In the genomic region with DNA sequence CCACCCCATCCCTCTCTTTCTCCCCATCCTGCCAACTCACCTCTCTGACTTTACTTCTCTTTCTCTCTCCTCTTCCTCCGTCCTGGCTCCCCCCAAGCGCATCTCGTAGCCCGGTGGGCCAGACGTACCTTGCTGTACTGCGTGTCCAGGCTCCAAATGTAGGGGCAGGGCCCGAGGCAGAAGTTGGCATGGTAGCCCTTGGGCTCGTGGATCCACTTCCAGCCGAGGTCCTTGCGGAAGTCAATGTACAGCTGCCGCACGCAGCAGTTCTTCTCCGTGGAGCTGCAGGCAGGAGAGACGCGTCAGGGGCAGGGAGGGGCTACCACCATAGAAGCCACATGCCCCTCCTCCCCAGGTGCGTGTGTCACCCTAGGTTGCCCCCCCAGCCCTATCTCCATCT, we compare ENCODE assay signal across 30 cellular contexts. TPM values are rescaled to one million over a fixed set of nuclear protein-coding genes. Genes with fewer than 3 reads are reported as not detected.
DNase-seq lines count a peak whose midpoint lies in the region; ATAC-seq, FAIRE-seq and TF ChIP-seq lines count a peak whose summit lies in the region.
"Had no signal": no experiment of that assay in that cellular context is flagged by ENCODE, and none has a peak within 500 bp of the region (broad histone marks: within the 10 kb centered on the region; RNA-seq: fewer than 3 reads in every experiment).

No MANE protein-coding gene starts in this region.

- peaks cover 45 to 72% of the 10 kb centered on the region in 2 donors for H3K36me3 Mint-ChIP-seq in CD14-positive monocyte
- H3K36me3 Mint-ChIP-seq in CD8-positive, alpha-beta memory T cell = peaks cover 20 to 75% (median 31%) of the 10 kb centered on the region in 3 donors
- H3K36me3 Mint-ChIP-seq in activated naive CD8-positive, alpha-beta T cell treated with anti-CD3 and anti-CD28 coated beads for 36 hours = peaks cover 28% of the 10 kb centered on the region
- H3K36me3 Mint-ChIP-seq in naive B cell = peaks cover 8 to 28% of the 10 kb centered on the region in 2 donors

- H3K27ac Mint-ChIP-seq in CD14-positive monocyte = peak overlapping the region in 6 of 7 donors; percentile 27 to 72 (median 53)
- H3K27ac Mint-ChIP-seq in CD8-positive, alpha-beta memory T cell = peak overlapping the region; percentile 43 to 100 (median 91)
- H3K27ac Mint-ChIP-seq in activated naive CD8-positive, alpha-beta T cell treated with anti-CD3 and anti-CD28 coated beads for 36 hours = peak overlapping the region; percentile 57
- peak overlapping the region in 4 of 6 donors; percentile 75 to 98 (median 76) for H3K27ac Mint-ChIP-seq in naive B cell
- H3K27ac Mint-ChIP-seq: activated CD4-positive, alpha-beta T cell treated with anti-CD3 and anti-CD28 coated beads, Interleukin-2, amount 10 ng/mL, durations not matched to agents 7 days and 5 days had no signal

- no peaks in the 10 kb centered on the region for H3K9me3 Mint-ChIP-seq in CD14-positive monocyte
- peaks cover 0 to 2% (median 0%) of the 10 kb centered on the region in 5 donors for H3K9me3 Mint-ChIP-seq in CD8-positive, alpha-beta memory T cell
- no peaks in the 10 kb centered on the region for H3K9me3 Mint-ChIP-seq in activated naive CD8-positive, alpha-beta T cell treated with anti-CD3 and anti-CD28 coated beads for 36 hours
- H3K9me3 Mint-ChIP-seq in naive B cell = no peaks in the 10 kb centered on the region
- H3K9me3 Mint-ChIP-seq: activated CD4-positive, alpha-beta T cell treated with anti-CD3 and anti-CD28 coated beads, Interleukin-2, amount 10 ng/mL, durations not matched to agents 7 days and 5 days; CD8-positive, alpha-beta T cell had no signal

- peaks cover 44% of the 10 kb centered on the region for H3K4me1 ChIP-seq in CD8-positive, alpha-beta memory T cell (ENCODE audit: insufficient read depth, low read length)
- H3K4me1 ChIP-seq in HepG2 (ENCODE audit: insufficient read depth, low read length) = peaks cover 5% of the 10 kb centered on the region

- no peak for TF ChIP-seq EP300 in HepG2 (IDR thresholded peaks at IDR 0.05; ENCODE audit: low read depth in 2 of 2, low read length in 2 of 2)
- TF ChIP-seq EP300 in HepG2 (CRISPR knock-in tag; IDR thresholded peaks at IDR 0.05; ENCODE audit: borderline replicate concordance) = no peak

- CTCF ChIA-PET in CD8-positive, alpha-beta memory T cell (lab: Charles Lee) = interaction anchor here (0.8 to 1.2 kb wide), 3 partner anchors 21 to 68 kb away, joined by 3 to 5 read pairs (median 3); partner anchors contain the start of gene HNRNPUL1
- CTCF ChIA-PET in HepG2 (lab: Yijun Ruan, JAX; ENCODE audit: low intra/inter-chr PET ratio, low total read pairs) = no interaction called here

- H3K4me3 ChIP-seq in CD8-positive, alpha-beta memory T cell (ENCODE audit: low read length) = no peak overlapping the region
- no peak overlapping the region for H3K4me3 ChIP-seq in HepG2 (replicated peaks in 1 of 3; ENCODE audit: insufficient read depth in 1 of 3, low read depth in 2 of 3, low read length in 3 of 3)
- H3K4me3 ChIP-seq: breast epithelium, esophagus squamous epithelium, gastroesophageal sphincter, right lobe of liver, SK-N-MC, tibial nerve had no signal

- no peak overlapping the region for H3K4me2 ChIP-seq in HepG2 (ENCODE audit: low read depth, low read length)

- in situ Hi-C loops in HepG2 (cut with HindIII; ENCODE audit: extremely low pct_ligation_motif_present, low pct_unique_long_range_greater_than_20kb) = no loop called here

- POLR2A ChIA-PET in CD8-positive, alpha-beta memory T cell (lab: Charles Lee) = interaction anchor here (0.6 kb wide), 1 partner anchor 25 kb away, joined by 3 read pairs; no protein-coding TSS in a partner anchor
- POLR2A ChIA-PET in HepG2 (lab: Yijun Ruan, JAX) = no interaction called here

- no peaks in the 10 kb centered on the region for H4K20me1 ChIP-seq in HepG2 (ENCODE audit: insufficient read depth, low read length)

- H3K4me1 Mint-ChIP-seq in CD14-positive monocyte = peaks cover 74% of the 10 kb centered on the region
- H3K4me1 Mint-ChIP-seq in CD8-positive, alpha-beta memory T cell = peaks cover 48 to 69% (median 60%) of the 10 kb centered on the region in 3 donors
- peaks cover 37% of the 10 kb centered on the region for H3K4me1 Mint-ChIP-seq in activated naive CD8-positive, alpha-beta T cell treated with anti-CD3 and anti-CD28 coated beads for 36 hours
- peaks cover 53 to 64% (median 63%) of the 10 kb centered on the region in 3 donors for H3K4me1 Mint-ChIP-seq in naive B cell

- H2AFZ ChIP-seq in HepG2 (ENCODE audit: low read length) = no peak overlapping the region

- no peak for DNase-seq in CD14-positive monocyte (ENCODE audit: low spot score)
- no peak for DNase-seq in CD8-positive, alpha-beta memory T cell
- no peak for DNase-seq in activated naive CD8-positive, alpha-beta T cell treated with anti-CD3 and anti-CD28 coated beads for 36 hours
- DNase-seq in naive B cell = no peak
- no peak for DNase-seq in HepG2 (ENCODE audit: low spot score)
- DNase-seq in ecto neural progenitor cell (ENCODE audit: low spot score) = no peak
- no peak for DNase-seq in MV-4-11 (lab: John Stamatoyannopoulos, UW)
- DNase-seq: activated CD4-positive, alpha-beta T cell treated with anti-CD3 and anti-CD28 coated beads, Interleukin-2, amount 10 ng/mL, durations not matched to agents 7 days and 5 days; activated CD8-positive, alpha-beta memory T cell treated with anti-CD3 and anti-CD28 coated beads, Interleukin-2, amount 50 U/mL, for 48 hours; activated effector memory CD4-positive, alpha-beta T cell treated with anti-CD3 and anti-CD28 coated beads, Interleukin-2, amount 50 U/mL, for 16 hours; amygdala; CD8-positive, alpha-beta T cell; DMS53; esophagus squamous epithelium; islet precursor cell; Karpas-422; left ventricle myocardium superior; midbrain; NCI-H187; right lobe of liver; stimulated activated CD4-positive, alpha-beta T cell treated with anti-CD3 and anti-CD28 coated beads, Interleukin-12 subunit alpha, Interleukin-12 subunit beta, amount 100 ng/mL, for 4 hours; stimulated activated CD4-positive, alpha-beta T cell treated with anti-CD3 and anti-CD28 coated beads, Interleukin-4, amount 100 ng/mL, for 24 hours had no signal

- TF ChIP-seq CTCF in CD14-positive monocyte (IDR thresholded peaks at IDR 0.05) (no peak), HepG2 (CRISPR knock-in tag; IDR thresholded peaks at IDR 0.05) (no peak)

- ATAC-seq in naive B cell (ENCODE audit: low read depth in 2 of 2) = no peak
- no peak for ATAC-seq in GM19395 (IDR thresholded peaks at IDR 0.05; ENCODE audit: unreplicated experiment)
- no peak for ATAC-seq in HepG2
- ATAC-seq: CD8-positive, alpha-beta T cell; gastroesophageal sphincter; left ventricle myocardium superior; right lobe of liver had no signal

- TF ChIP-seq RAD21 in HepG2 (CRISPR knock-in tag; IDR thresholded peaks at IDR 0.05) = no peak

- H3K4me3 Mint-ChIP-seq in CD14-positive monocyte (no peak overlapping the region), naive B cell (peak overlapping the region in 4 of 8 donors; percentile 12 to 44 (median 40))
- peak overlapping the region in 4 of 7 donors; percentile 22 to 77 (median 50) for H3K4me3 Mint-ChIP-seq in CD8-positive, alpha-beta memory T cell
- H3K4me3 Mint-ChIP-seq in activated naive CD8-positive, alpha-beta T cell treated with anti-CD3 and anti-CD28 coated beads for 36 hours = no peak overlapping the region
- H3K4me3 Mint-ChIP-seq: activated CD4-positive, alpha-beta T cell treated with anti-CD3 and anti-CD28 coated beads, Interleukin-2, amount 10 ng/mL, durations not matched to agents 7 days and 5 days had no signal

- no peak overlapping the region for H3K9ac ChIP-seq in HepG2 (ENCODE audit: insufficient read depth, low read depth, low read length)

- H3K9me3 ChIP-seq in CD8-positive, alpha-beta memory T cell (ENCODE audit: low read length) = no peaks in the 10 kb centered on the region
- H3K9me3 ChIP-seq in HepG2 (ENCODE audit: low read length) = no peaks in the 10 kb centered on the region
- H3K9me3 ChIP-seq: breast epithelium, esophagus squamous epithelium, gastroesophageal sphincter, right lobe of liver, tibial nerve had no signal

- WGBS in HepG2 (ENCODE audit: low lambda C conversion rate) = 96% methylated on average over 16 of the region's 16 CpGs

- intact Hi-C loops in CD14-positive monocyte (cut with micrococcal nuclease) = no loop called here
- intact Hi-C loops in HepG2 (cut with micrococcal nuclease; ENCODE audit: unreplicated experiment) = no loop called here

- H3K27ac ChIP-seq in CD8-positive, alpha-beta memory T cell (ENCODE audit: low read depth, low read length) = no peak overlapping the region
- H3K27ac ChIP-seq in HepG2 (ENCODE audit: extremely low read length, insufficient read depth, low read length) = no peak overlapping the region
- H3K27ac ChIP-seq: breast epithelium, esophagus squamous epithelium, gastroesophageal sphincter, right lobe of liver, SK-N-MC, tibial nerve had no signal

- no peak for TF ChIP-seq POLR2A in HepG2 (IDR thresholded peaks at IDR 0.05; ENCODE audit: insufficient read depth in 1 of 2, low read depth in 2 of 2, low read length in 2 of 2)

- peaks cover 50% of the 10 kb centered on the region for H3K36me3 ChIP-seq in CD8-positive, alpha-beta memory T cell (ENCODE audit: insufficient read depth, low read length)
- H3K36me3 ChIP-seq in HepG2 (replicated peaks in 1 of 2; ENCODE audit: control insufficient read depth in 1 of 2, insufficient read depth in 2 of 2, low read length in 2 of 2) = peaks cover 15 to 46% of the 10 kb centered on the region in 2 experiments; a peak in 4 of 5 replicates
- H3K36me3 ChIP-seq: breast epithelium, right lobe of liver had no signal

- H3K79me2 ChIP-seq in HepG2 (ENCODE audit: insufficient read depth, low read length) = no peaks in the 10 kb centered on the region

- FAIRE-seq in HepG2 (lab: Jason Lieb, UNC) = no peak
- FAIRE-seq: colon, G401.6 had no signal

- BruUV-seq in HepG2 (replicated peaks; lab: Mats Ljungman, UMichigan) = no TSS peak

- peaks cover 0 to 4% (median 0%) of the 10 kb centered on the region in 3 donors for H3K27me3 Mint-ChIP-seq in CD14-positive monocyte (ENCODE audit: low read depth in 3 of 3)
- H3K27me3 Mint-ChIP-seq in CD8-positive, alpha-beta memory T cell = peaks cover 0 to 7% of the 10 kb centered on the region in 2 donors
- H3K27me3 Mint-ChIP-seq in activated naive CD8-positive, alpha-beta T cell treated with anti-CD3 and anti-CD28 coated beads for 36 hours = no peaks in the 10 kb centered on the region
- H3K27me3 Mint-ChIP-seq in naive B cell = no peaks in the 10 kb centered on the region
- H3K27me3 Mint-ChIP-seq: activated CD4-positive, alpha-beta T cell treated with anti-CD3 and anti-CD28 coated beads, Interleukin-2, amount 10 ng/mL, durations not matched to agents 7 days and 5 days had no signal

- no peaks in the 10 kb centered on the region for H3K27me3 ChIP-seq in CD8-positive, alpha-beta memory T cell (ENCODE audit: insufficient read depth, low read length, poor library complexity, severe bottlenecking)
- H3K27me3 ChIP-seq in HepG2 (ENCODE audit: control insufficient read depth in 1 of 2, insufficient read depth in 2 of 2, low read length in 2 of 2) = no peaks in the 10 kb centered on the region
- H3K27me3 ChIP-seq: breast epithelium, esophagus squamous epithelium, gastroesophageal sphincter, right lobe of liver, tibial nerve had no signal

RNA-seq across cellular contexts. Expression of gene TGFB1, which starts 21.7 kb away (rescaled TPM):
- polyA plus RNA-seq in CD14-positive monocyte (10 to 100 TPM; 30.6 to 42.2 TPM), naive B cell (ENCODE audit: low read depth in 6 of 6) (10 to 100 TPM; 20.1 to 61.9 (median 35.4) TPM), HepG2 (2011; rRNA removed) (5.4 and 6.2 TPM in 2 replicates)
- total RNA-seq in CD8-positive, alpha-beta memory T cell = 100 to 1,000 TPM; 152 to 161 TPM
- polyA plus RNA-seq in CD8-positive, alpha-beta memory T cell = 104 TPM
- total RNA-seq in activated naive CD8-positive, alpha-beta T cell treated with anti-CD3 and anti-CD28 coated beads for 36 hours = 100 to 1,000 TPM; 152 to 154 TPM
- total RNA-seq in HepG2 (2016; rRNA removed; fragmentation: Illumina TruSeq; extraction: Trizol) = 2.7 and 4.1 TPM in 2 replicates
- total RNA-seq in HepG2 (2016; cell fraction: cytosol; rRNA removed; fragmentation: Illumina TruSeq; extraction: Trizol; ENCODE audit: low read depth) = 6.2 and 9.0 TPM in 2 replicates
- total RNA-seq in HepG2 (2016; cell fraction: insoluble cytoplasmic fraction; rRNA removed; fragmentation: Illumina TruSeq; extraction: Trizol) = 2.2 and 3.6 TPM in 2 replicates
- total RNA-seq in HepG2 (2016; cell fraction: membrane; rRNA removed; fragmentation: Illumina TruSeq; extraction: Trizol) = 12.7 and 14.7 TPM in 2 replicates
- 3.0 and 7.5 TPM in 2 replicates for total RNA-seq in HepG2 (2016; cell fraction: nucleus; rRNA removed; fragmentation: Illumina TruSeq; extraction: Trizol)
- polyA plus RNA-seq in HepG2 (2011; cell fraction: cytosol; rRNA removed) = 4.9 and 6.6 TPM in 2 replicates
- 24.0 and 30.3 TPM in 2 replicates for polyA plus RNA-seq in HepG2 (2011; cell fraction: nucleus; rRNA removed)
- polyA plus RNA-seq in HepG2 (2012) = 27.5 and 39.6 TPM in 2 replicates
- polyA plus RNA-seq in HepG2 (2016; cell fraction: cytosol; fragmentation: Illumina TruSeq; extraction: Trizol; ENCODE audit: low read depth) = 35.9 and 36.5 TPM in 2 replicates
- 13.3 and 16.4 TPM in 2 replicates for polyA plus RNA-seq in HepG2 (2016; cell fraction: insoluble cytoplasmic fraction; fragmentation: Illumina TruSeq; extraction: Trizol; ENCODE audit: low read depth)
- 49.5 and 52.5 TPM in 2 replicates for polyA plus RNA-seq in HepG2 (2016; cell fraction: membrane; fragmentation: Illumina TruSeq; extraction: Trizol; ENCODE audit: low read depth)
- polyA plus RNA-seq in HepG2 (2016; cell fraction: nucleus; fragmentation: Illumina TruSeq; extraction: Trizol; ENCODE audit: insufficient read depth, low read depth) = 30.3 and 32.9 TPM in 2 replicates
- polyA minus RNA-seq in HepG2 (2011; rRNA and poly(A)+ RNA removed; ENCODE audit: low replicate concordance) = 5.5 and 10.7 TPM in 2 replicates
- polyA minus RNA-seq in HepG2 (2011; cell fraction: cytosol; rRNA and poly(A)+ RNA removed) = 17.6 and 20.2 TPM in 2 replicates
- polyA minus RNA-seq in HepG2 (2011; cell fraction: nucleus; rRNA and poly(A)+ RNA removed) = 6.1 and 7.5 TPM in 2 replicates
- polyA plus RNA-seq: neural cell had no signal

RNA-seq across cellular contexts. Expression of gene CCDC97, which starts 22.0 kb away (rescaled TPM):
- 10 to 100 TPM in 1 of 2 donors, 1 to 10 TPM in 1; 8.8 to 13.0 TPM for polyA plus RNA-seq in CD14-positive monocyte
- 10 to 100 TPM; 31.7 to 32.1 TPM for total RNA-seq in CD8-positive, alpha-beta memory T cell
- 29.7 TPM for polyA plus RNA-seq in CD8-positive, alpha-beta memory T cell
- total RNA-seq in activated naive CD8-positive, alpha-beta T cell treated with anti-CD3 and anti-CD28 coated beads for 36 hours = 10 to 100 TPM; 19.1 to 20.5 TPM
- 10 to 100 TPM; 19.8 to 37.2 (median 31.7) TPM for polyA plus RNA-seq in naive B cell (ENCODE audit: low read depth in 6 of 6)
- total RNA-seq in HepG2 (2016; rRNA removed; fragmentation: Illumina TruSeq; extraction: Trizol) = 7.1 and 7.3 TPM in 2 replicates
- total RNA-seq in HepG2 (2016; cell fraction: cytosol; rRNA removed; fragmentation: Illumina TruSeq; extraction: Trizol; ENCODE audit: low read depth) = 1.5 and 3.3 TPM in 2 replicates
- total RNA-seq in HepG2 (2016; cell fraction: insoluble cytoplasmic fraction; rRNA removed; fragmentation: Illumina TruSeq; extraction: Trizol) = 6.7 and 7.8 TPM in 2 replicates
- 4.3 and 5.8 TPM in 2 replicates for total RNA-seq in HepG2 (2016; cell fraction: membrane; rRNA removed; fragmentation: Illumina TruSeq; extraction: Trizol)
- 5.8 and 7.6 TPM in 2 replicates for total RNA-seq in HepG2 (2016; cell fraction: nucleus; rRNA removed; fragmentation: Illumina TruSeq; extraction: Trizol)
- 6.2 and 7.2 TPM in 2 replicates for polyA plus RNA-seq in HepG2 (2011; rRNA removed)
- 6.6 and 7.0 TPM in 2 replicates for polyA plus RNA-seq in HepG2 (2011; cell fraction: cytosol; rRNA removed)
- polyA plus RNA-seq in HepG2 (2011; cell fraction: nucleus; rRNA removed) = 10.5 and 12.4 TPM in 2 replicates
- 8.9 and 9.4 TPM in 2 replicates for polyA plus RNA-seq in HepG2 (2012)
- 1.4 and 1.9 TPM in 2 replicates for polyA plus RNA-seq in HepG2 (2016; cell fraction: cytosol; fragmentation: Illumina TruSeq; extraction: Trizol; ENCODE audit: low read depth)
- polyA plus RNA-seq in HepG2 (2016; cell fraction: insoluble cytoplasmic fraction; fragmentation: Illumina TruSeq; extraction: Trizol; ENCODE audit: low read depth) = 10.6 and 15.1 TPM in 2 replicates
- polyA plus RNA-seq in HepG2 (2016; cell fraction: membrane; fragmentation: Illumina TruSeq; extraction: Trizol; ENCODE audit: low read depth) = 4.3 and 5.1 TPM in 2 replicates
- 16.5 and 17.3 TPM in 2 replicates for polyA plus RNA-seq in HepG2 (2016; cell fraction: nucleus; fragmentation: Illumina TruSeq; extraction: Trizol; ENCODE audit: insufficient read depth, low read depth)
- 11.3 and 18.0 TPM in 2 replicates for polyA minus RNA-seq in HepG2 (2011; rRNA and poly(A)+ RNA removed; ENCODE audit: low replicate concordance)
- polyA minus RNA-seq in HepG2 (2011; cell fraction: cytosol; rRNA and poly(A)+ RNA removed) = 3.8 and 5.4 TPM in 2 replicates
- 9.4 and 9.9 TPM in 2 replicates for polyA minus RNA-seq in HepG2 (2011; cell fraction: nucleus; rRNA and poly(A)+ RNA removed)

RNA-seq across cellular contexts. Expression of gene B9D2, which starts 31.9 kb away (rescaled TPM):
- polyA plus RNA-seq in CD14-positive monocyte (10 to 100 TPM; 25.1 to 32.5 TPM), naive B cell (ENCODE audit: low read depth in 6 of 6) (10 to 100 TPM in 5 of 6 donors, 1 to 10 TPM in 1; 3.2 to 17.3 (median 14.3) TPM), HepG2 (2011; rRNA removed) (2.9 and 3.1 TPM in 2 replicates)
- total RNA-seq in CD8-positive, alpha-beta memory T cell = 1 to 10 TPM; 8.5 to 9.7 TPM
- 15.4 TPM for polyA plus RNA-seq in CD8-positive, alpha-beta memory T cell
- total RNA-seq in activated naive CD8-positive, alpha-beta T cell treated with anti-CD3 and anti-CD28 coated beads for 36 hours = 1 to 10 TPM; 6.4 to 8.1 TPM
- total RNA-seq in HepG2 (2016; rRNA removed; fragmentation: Illumina TruSeq; extraction: Trizol) = 4.4 and 5.3 TPM in 2 replicates
- 1.6 and 2.5 TPM in 2 replicates for total RNA-seq in HepG2 (2016; cell fraction: cytosol; rRNA removed; fragmentation: Illumina TruSeq; extraction: Trizol; ENCODE audit: low read depth)
- total RNA-seq in HepG2 (2016; cell fraction: insoluble cytoplasmic fraction; rRNA removed; fragmentation: Illumina TruSeq; extraction: Trizol) = 4.5 and 4.8 TPM in 2 replicates
- 3.0 and 4.0 TPM in 2 replicates for total RNA-seq in HepG2 (2016; cell fraction: membrane; rRNA removed; fragmentation: Illumina TruSeq; extraction: Trizol)
- total RNA-seq in HepG2 (2016; cell fraction: nucleus; rRNA removed; fragmentation: Illumina TruSeq; extraction: Trizol) = 2.3 and 2.6 TPM in 2 replicates
- 2.1 and 3.5 TPM in 2 replicates for polyA plus RNA-seq in HepG2 (2011; cell fraction: cytosol; rRNA removed)
- 2.3 and 2.4 TPM in 2 replicates for polyA plus RNA-seq in HepG2 (2011; cell fraction: nucleus; rRNA removed)
- 1.1 and 1.5 TPM in 2 replicates for polyA plus RNA-seq in HepG2 (2012)
- 1.9 TPM in 2 replicates for polyA plus RNA-seq in HepG2 (2016; cell fraction: cytosol; fragmentation: Illumina TruSeq; extraction: Trizol; ENCODE audit: low read depth)
- polyA plus RNA-seq in HepG2 (2016; cell fraction: insoluble cytoplasmic fraction; fragmentation: Illumina TruSeq; extraction: Trizol; ENCODE audit: low read depth) = 3.4 and 4.7 TPM in 2 replicates
- 2.7 and 3.1 TPM in 2 replicates for polyA plus RNA-seq in HepG2 (2016; cell fraction: membrane; fragmentation: Illumina TruSeq; extraction: Trizol; ENCODE audit: low read depth)
- polyA plus RNA-seq in HepG2 (2016; cell fraction: nucleus; fragmentation: Illumina TruSeq; extraction: Trizol; ENCODE audit: insufficient read depth, low read depth) = 3.4 and 5.8 TPM in 2 replicates
- 2.0 and 4.3 TPM in 2 replicates for polyA minus RNA-seq in HepG2 (2011; rRNA and poly(A)+ RNA removed; ENCODE audit: low replicate concordance)
- polyA minus RNA-seq in HepG2 (2011; cell fraction: cytosol; rRNA and poly(A)+ RNA removed) = 1.2 and 1.5 TPM in 2 replicates
- 0.90 and 2.5 TPM in 2 replicates for polyA minus RNA-seq in HepG2 (2011; cell fraction: nucleus; rRNA and poly(A)+ RNA removed)

RNA-seq across cellular contexts. Expression of gene TMEM91, which starts 44.3 kb away (rescaled TPM):
- 10 to 100 TPM; 29.1 to 34.9 TPM for polyA plus RNA-seq in CD14-positive monocyte
- 1 to 10 TPM; 2.6 to 3.8 TPM for total RNA-seq in CD8-positive, alpha-beta memory T cell
- polyA plus RNA-seq in CD8-positive, alpha-beta memory T cell = 3.7 TPM
- 1 to 10 TPM; 4.0 to 4.5 TPM for total RNA-seq in activated naive CD8-positive, alpha-beta T cell treated with anti-CD3 and anti-CD28 coated beads for 36 hours
- 1 to 10 TPM in 5 of 6 donors, not detected in 1; 1.7 to 3.5 (median 2.2) TPM for polyA plus RNA-seq in naive B cell (ENCODE audit: low read depth in 6 of 6)
- 6.3 and 8.4 TPM in 2 replicates for total RNA-seq in HepG2 (2016; rRNA removed; fragmentation: Illumina TruSeq; extraction: Trizol)
- 4.9 and 6.5 TPM in 2 replicates for total RNA-seq in HepG2 (2016; cell fraction: cytosol; rRNA removed; fragmentation: Illumina TruSeq; extraction: Trizol; ENCODE audit: low read depth)
- total RNA-seq in HepG2 (2016; cell fraction: insoluble cytoplasmic fraction; rRNA removed; fragmentation: Illumina TruSeq; extraction: Trizol) = 6.2 and 7.3 TPM in 2 replicates
- 3.9 and 4.6 TPM in 2 replicates for total RNA-seq in HepG2 (2016; cell fraction: membrane; rRNA removed; fragmentation: Illumina TruSeq; extraction: Trizol)
- total RNA-seq in HepG2 (2016; cell fraction: nucleus; rRNA removed; fragmentation: Illumina TruSeq; extraction: Trizol) = 3.4 and 6.0 TPM in 2 replicates
- 10.3 and 11.2 TPM in 2 replicates for polyA plus RNA-seq in HepG2 (2011; rRNA removed)
- polyA plus RNA-seq in HepG2 (2011; cell fraction: cytosol; rRNA removed) = 8.3 and 10.4 TPM in 2 replicates
- 23.1 and 25.5 TPM in 2 replicates for polyA plus RNA-seq in HepG2 (2011; cell fraction: nucleus; rRNA removed)
- polyA plus RNA-seq in HepG2 (2012) = 7.9 and 10.2 TPM in 2 replicates
- polyA plus RNA-seq in HepG2 (2016; cell fraction: cytosol; fragmentation: Illumina TruSeq; extraction: Trizol; ENCODE audit: low read depth) = 4.9 and 5.8 TPM in 2 replicates
- 5.7 and 7.2 TPM in 2 replicates for polyA plus RNA-seq in HepG2 (2016; cell fraction: insoluble cytoplasmic fraction; fragmentation: Illumina TruSeq; extraction: Trizol; ENCODE audit: low read depth)
- polyA plus RNA-seq in HepG2 (2016; cell fraction: membrane; fragmentation: Illumina TruSeq; extraction: Trizol; ENCODE audit: low read depth) = 4.2 and 4.9 TPM in 2 replicates
- 9.5 and 11.5 TPM in 2 replicates for polyA plus RNA-seq in HepG2 (2016; cell fraction: nucleus; fragmentation: Illumina TruSeq; extraction: Trizol; ENCODE audit: insufficient read depth, low read depth)
- 2.0 and 33.3 TPM in 2 replicates for polyA minus RNA-seq in HepG2 (2011; rRNA and poly(A)+ RNA removed; ENCODE audit: low replicate concordance)
- 4.9 and 7.2 TPM in 2 replicates for polyA minus RNA-seq in HepG2 (2011; cell fraction: cytosol; rRNA and poly(A)+ RNA removed)
- polyA minus RNA-seq in HepG2 (2011; cell fraction: nucleus; rRNA and poly(A)+ RNA removed) = 12.7 and 17.7 TPM in 2 replicates

Comparison
In these comparisons a context has a peak if more than half of its experiments do, and no peak if none do; other contexts are left out.
1. H3K4me3 Mint-ChIP-seq: peak in CD8-positive, alpha-beta memory T cell (4 of 7); none in CD14-positive monocyte (0 of 2) and activated naive CD8-positive, alpha-beta T cell treated with anti-CD3 and anti-CD28 coated beads for 36 hours (single experiment).
2. Peak in every context shown above with its lines, with median percentiles within 50 percentile points of each other: H3K27ac Mint-ChIP-seq.